In genomic region chr1:172400073-172400737, GRCh38 we compare ENCODE assay signal across 8 cellular contexts. TPM values are rescaled to one million over a fixed set of nuclear protein-coding genes. Genes with fewer than 3 reads are reported as not detected.
DNase-seq lines count a peak whose midpoint lies in the region; TF ChIP-seq lines count a peak whose summit lies in the region.

No MANE protein-coding gene starts in this region.

- no peak overlapping the region for H3K4me2 ChIP-seq in mesendoderm (ENCODE audit: low read length)

- WGBS in mesendoderm (ENCODE audit: extremely low coverage, insufficient coverage, low lambda C conversion rate), result no CpG with 5 or more reads among the region's 6 CpGs

- H3K27ac ChIP-seq in ascending aorta (peak overlapping the region; percentile 79 to 87), mesendoderm (ENCODE audit: low read depth, low read length) (no peak overlapping the region), substantia nigra (ENCODE audit: low read depth, low read length, poor library complexity, severe bottlenecking) (peak overlapping the region; percentile 84), WERI-Rb-1 (no peak overlapping the region)

- H3K27me3 Mint-ChIP-seq in HFFc6 (ENCODE audit: insufficient read depth), result no peaks in the 10 kb centered on the region

- H4K8ac ChIP-seq in mesendoderm (ENCODE audit: low read depth, low read length), result no peak overlapping the region

- peak overlapping the region; percentile 52 for H3K56ac ChIP-seq in mesendoderm (ENCODE audit: low read length)

- DNase-seq in HFFc6, result no peak
- DNase-seq in ascending aorta (ENCODE audit: low spot score in 2 of 2), result no peak
- peak; percentile 29 for DNase-seq in mesendoderm
- no peak for DNase-seq in substantia nigra (lab: John Stamatoyannopoulos, UW)
- no peak for DNase-seq in WERI-Rb-1
- no peak for DNase-seq in NCI-H146 (lab: John Stamatoyannopoulos, UW)
- DNase-seq in NCI-H345 (lab: John Stamatoyannopoulos, UW), result no peak
- DNase-seq in DMS 273 treated with DMSO at 0.1 percent for 48 hours (lab: John Stamatoyannopoulos, UW), result no peak

- H2BK120ac ChIP-seq in mesendoderm (ENCODE audit: low read depth, low read length), result no peak overlapping the region

- H3K9ac ChIP-seq in mesendoderm (ENCODE audit: low read length), result peak overlapping the region; percentile 22

- no peaks in the 10 kb centered on the region for H3K79me2 ChIP-seq in mesendoderm (ENCODE audit: control insufficient read depth, insufficient read depth, low read length)

- H4K5ac ChIP-seq in mesendoderm (ENCODE audit: low read length), result no peak overlapping the region

- H3K4me3 ChIP-seq in ascending aorta (no peak overlapping the region), mesendoderm (ENCODE audit: low read length) (no peak overlapping the region), WERI-Rb-1 (ENCODE audit: low read depth, low read length) (no peak overlapping the region)

- no peak overlapping the region for H3K4ac ChIP-seq in mesendoderm (ENCODE audit: low read depth, low read length)

- intact Hi-C loops in ascending aorta (cut with DNase I), result loop anchor here (1.0 to 2.0 kb wide), 2 partner anchors 310 to 357 kb away; no protein-coding TSS in a partner anchor

- H3K36me3 Mint-ChIP-seq in HFFc6 (ENCODE audit: low read depth), result no peaks in the 10 kb centered on the region

- H3K27ac Mint-ChIP-seq in HFFc6, result peak overlapping the region; percentile 39; the same call in 1 of the 2 replicates

- TF ChIP-seq CTCF in HFFc6 (IDR thresholded peaks at IDR 0.05) (no peak), ascending aorta (IDR thresholded peaks at IDR 0.05) (no peak), WERI-Rb-1 (IDR thresholded peaks at IDR 0.05; ENCODE audit: low read depth, low read length) (no peak)

- H2AK5ac ChIP-seq in mesendoderm (ENCODE audit: low read length), result no peak overlapping the region

- no peaks in the 10 kb centered on the region for H3K9me3 Mint-ChIP-seq in HFFc6

- no peaks in the 10 kb centered on the region for H3K79me1 ChIP-seq in mesendoderm (ENCODE audit: low read length)

- no peak overlapping the region for H3K18ac ChIP-seq in mesendoderm (ENCODE audit: low read length)

- H3K4me1 ChIP-seq in ascending aorta (peaks cover 3 to 44% of the 10 kb centered on the region in 2 donors), mesendoderm (ENCODE audit: control insufficient read depth, low read depth, low read length) (no peaks in the 10 kb centered on the region)

- no peak overlapping the region for H2BK5ac ChIP-seq in mesendoderm (ENCODE audit: low read length)

- H3K36me3 ChIP-seq in ascending aorta (no peaks in the 10 kb centered on the region), mesendoderm (ENCODE audit: control insufficient read depth, insufficient read depth, low read length) (no peaks in the 10 kb centered on the region), WERI-Rb-1 (no peaks in the 10 kb centered on the region)

- no peak overlapping the region for H3K23ac ChIP-seq in mesendoderm (ENCODE audit: low read length)

- H3K4me1 Mint-ChIP-seq in HFFc6 (ENCODE audit: low read depth), result peaks cover 60% of the 10 kb centered on the region

- no peaks in the 10 kb centered on the region for H3K9me3 ChIP-seq in ascending aorta
- H3K9me3 ChIP-seq in WERI-Rb-1 (ENCODE audit: severe bottlenecking), result no peaks in the 10 kb centered on the region

- no peak overlapping the region for H2BK15ac ChIP-seq in mesendoderm (replicated peaks; ENCODE audit: low read depth)

- H3K27me3 ChIP-seq in ascending aorta, result no peaks in the 10 kb centered on the region
- H3K27me3 ChIP-seq in mesendoderm (ENCODE audit: insufficient read depth, low read length, poor library complexity), result no peaks in the 10 kb centered on the region
- H3K27me3 ChIP-seq in WERI-Rb-1 (ENCODE audit: insufficient read depth, low read depth, severe bottlenecking), result no peaks in the 10 kb centered on the region

- H3K4me3 Mint-ChIP-seq in HFFc6, result no peak overlapping the region; the same call in 1 of the 2 replicates

RNA-seq across cellular contexts. Expression of gene C1orf105, which starts 20.3 kb away (rescaled TPM):
- not detected for total RNA-seq in HFFc6 (2021; fragmentation: NEBNext Ultra II Directional; extraction: Animal tissue kit (Norgen Biotek cat#: 25700))
- not detected for total RNA-seq in ascending aorta
- polyA plus RNA-seq in mesendoderm (2013, experiment 1 of 2), result not detected
- not detected for polyA plus RNA-seq in mesendoderm (2013, experiment 2 of 2)

RNA-seq across cellular contexts. Expression of gene PIGC, which starts 43.7 kb away (rescaled TPM):
- 10 to 100 TPM; 14.2 to 17.1 (median 15.3) TPM for total RNA-seq in HFFc6 (2021; fragmentation: NEBNext Ultra II Directional; extraction: Animal tissue kit (Norgen Biotek cat#: 25700))
- 20.0 TPM for total RNA-seq in ascending aorta
- 16.2 TPM for polyA plus RNA-seq in mesendoderm (2013, experiment 1 of 2)
- 15.7 TPM for polyA plus RNA-seq in mesendoderm (2013, experiment 2 of 2)

Comparison
In these comparisons a context has a peak if more than half of its experiments do, and no peak if none do; other contexts are left out.
1. H3K27ac ChIP-seq: peak in ascending aorta (2 of 2) and substantia nigra (single experiment); none in mesendoderm (single experiment) and WERI-Rb-1 (single experiment).